ENCODE assay signal across 9 cellular contexts in genomic region chr16:24975428-24975889, GRCh38. TPM values are rescaled to one million over a fixed set of nuclear protein-coding genes. Genes with fewer than 3 reads are reported as not detected.
DNase-seq lines count a peak whose midpoint lies in the region; ATAC-seq and TF ChIP-seq lines count a peak whose summit lies in the region.
"Had no signal": no experiment of that assay in that cellular context is flagged by ENCODE, and none has a peak within 500 bp of the region (broad histone marks: within the 10 kb centered on the region; RNA-seq: fewer than 3 reads in every experiment).

No MANE protein-coding gene starts in this region.

- no peaks in the 10 kb centered on the region for H3K27me3 Mint-ChIP-seq in activated T-cell treated with anti-CD3 and anti-CD28 coated beads, Interleukin-2, amount 50 U/mL, for 24 hours
- no peaks in the 10 kb centered on the region for H3K27me3 Mint-ChIP-seq in activated T-helper 17 cell treated with anti-CD3 and anti-CD28 coated beads, Interleukin-2, amount 50 U/mL, for 72 hours

- peak; percentile 74 for ATAC-seq in HG02759 (IDR thresholded peaks at IDR 0.05; ENCODE audit: unreplicated experiment)
- ATAC-seq in activated T-helper 17 cell treated with anti-CD3 and anti-CD28 coated beads, Interleukin-2, amount 50 U/mL, for 72 hours (replicated peaks), result peak; percentile 13

- no peaks in the 10 kb centered on the region for H3K9me3 ChIP-seq in spleen

- TF ChIP-seq POLR2A in spleen (IDR thresholded peaks at IDR 0.05), result no peak

- peaks cover 0 to 78% (median 38%) of the 10 kb centered on the region in 6 donors for H3K36me3 ChIP-seq in spleen

- H3K4me1 Mint-ChIP-seq in activated T-cell treated with anti-CD3 and anti-CD28 coated beads, Interleukin-2, amount 50 U/mL, for 24 hours (ENCODE audit: low read depth), result peaks cover 50% of the 10 kb centered on the region
- peaks cover 34% of the 10 kb centered on the region for H3K4me1 Mint-ChIP-seq in activated T-helper 17 cell treated with anti-CD3 and anti-CD28 coated beads, Interleukin-2, amount 50 U/mL, for 72 hours

- peaks cover 79% of the 10 kb centered on the region for H3K36me3 Mint-ChIP-seq in activated T-cell treated with anti-CD3 and anti-CD28 coated beads, Interleukin-2, amount 50 U/mL, for 24 hours (ENCODE audit: low read depth)
- H3K36me3 Mint-ChIP-seq in activated T-helper 17 cell treated with anti-CD3 and anti-CD28 coated beads, Interleukin-2, amount 50 U/mL, for 72 hours (ENCODE audit: low read depth), result peaks cover 71% of the 10 kb centered on the region

- H3K27ac ChIP-seq in spleen, result peak overlapping the region in 7 of 8 donors; percentile 5 to 90 (median 84)
- no peak overlapping the region for H3K27ac ChIP-seq in substantia nigra (ENCODE audit: low read depth, low read length, poor library complexity, severe bottlenecking)
- H3K27ac ChIP-seq: PC-9 had no signal

- no peak for DNase-seq in activated T-cell treated with anti-CD3 and anti-CD28 coated beads, Interleukin-2, amount 50 U/mL, for 24 hours
- DNase-seq in activated T-cell treated with anti-CD3 and anti-CD28 coated beads, Interleukin-2, amount 50 U/mL, for 1 hour, result no peak
- no peak for DNase-seq in spleen
- no peak for DNase-seq in COLO829 (ENCODE audit: low spot score)
- DNase-seq in SIG-M5 (lab: John Stamatoyannopoulos, UW), result no peak
- DNase-seq in substantia nigra (lab: John Stamatoyannopoulos, UW), result no peak

- peaks cover 62 to 94% (median 86%) of the 10 kb centered on the region in 6 donors for H3K4me1 ChIP-seq in spleen

- H3K4me3 Mint-ChIP-seq in activated T-cell treated with anti-CD3 and anti-CD28 coated beads, Interleukin-2, amount 50 U/mL, for 24 hours, result no peak overlapping the region
- no peak overlapping the region for H3K4me3 Mint-ChIP-seq in activated T-helper 17 cell treated with anti-CD3 and anti-CD28 coated beads, Interleukin-2, amount 50 U/mL, for 72 hours

- no peaks in the 10 kb centered on the region for H3K27me3 ChIP-seq in spleen (replicated peaks in 1 of 7)

- peak overlapping the region; percentile 78 for H3K27ac Mint-ChIP-seq in activated T-cell treated with anti-CD3 and anti-CD28 coated beads, Interleukin-2, amount 50 U/mL, for 24 hours
- peak overlapping the region; percentile 78 for H3K27ac Mint-ChIP-seq in activated T-helper 17 cell treated with anti-CD3 and anti-CD28 coated beads, Interleukin-2, amount 50 U/mL, for 72 hours

- 50 to 72% (median 67%) methylated on average over 4 of the region's 4 CpGs for WGBS in spleen, 5 donors

- H3K9me3 Mint-ChIP-seq in activated T-cell treated with anti-CD3 and anti-CD28 coated beads, Interleukin-2, amount 50 U/mL, for 24 hours, result no peaks in the 10 kb centered on the region
- no peaks in the 10 kb centered on the region for H3K9me3 Mint-ChIP-seq in activated T-helper 17 cell treated with anti-CD3 and anti-CD28 coated beads, Interleukin-2, amount 50 U/mL, for 72 hours

- no peak for TF ChIP-seq CTCF in spleen (IDR thresholded peaks at IDR 0.05 in 8 of 11, conservative IDR thresholded peaks at IDR 0.05 in 3 of 11)

- intact Hi-C loops in spleen (cut with DNase I; ENCODE audit: low total_unique reads), result no loop called here

- H3K4me3 ChIP-seq in spleen, result no peak overlapping the region
- H3K4me3 ChIP-seq: PC-9 had no signal

RNA-seq across cellular contexts. Expression of gene ARHGAP17, which starts 39.7 kb away (rescaled TPM):
- 10 to 100 TPM; 47.7 to 73.8 TPM for total RNA-seq in activated T-helper 17 cell treated with anti-CD3 and anti-CD28 coated beads, Interleukin-2, amount 50 U/mL, for 72 hours
- total RNA-seq in spleen, result 100 to 1,000 TPM; 126 to 254 (median 226) TPM
- polyA plus RNA-seq in spleen, result 100 to 1,000 TPM in 2 of 3 donors, 10 to 100 TPM in 1; 62.2 to 116 (median 102) TPM
